ENCODE assay signal across 8 cellular contexts in the genomic region with DNA sequence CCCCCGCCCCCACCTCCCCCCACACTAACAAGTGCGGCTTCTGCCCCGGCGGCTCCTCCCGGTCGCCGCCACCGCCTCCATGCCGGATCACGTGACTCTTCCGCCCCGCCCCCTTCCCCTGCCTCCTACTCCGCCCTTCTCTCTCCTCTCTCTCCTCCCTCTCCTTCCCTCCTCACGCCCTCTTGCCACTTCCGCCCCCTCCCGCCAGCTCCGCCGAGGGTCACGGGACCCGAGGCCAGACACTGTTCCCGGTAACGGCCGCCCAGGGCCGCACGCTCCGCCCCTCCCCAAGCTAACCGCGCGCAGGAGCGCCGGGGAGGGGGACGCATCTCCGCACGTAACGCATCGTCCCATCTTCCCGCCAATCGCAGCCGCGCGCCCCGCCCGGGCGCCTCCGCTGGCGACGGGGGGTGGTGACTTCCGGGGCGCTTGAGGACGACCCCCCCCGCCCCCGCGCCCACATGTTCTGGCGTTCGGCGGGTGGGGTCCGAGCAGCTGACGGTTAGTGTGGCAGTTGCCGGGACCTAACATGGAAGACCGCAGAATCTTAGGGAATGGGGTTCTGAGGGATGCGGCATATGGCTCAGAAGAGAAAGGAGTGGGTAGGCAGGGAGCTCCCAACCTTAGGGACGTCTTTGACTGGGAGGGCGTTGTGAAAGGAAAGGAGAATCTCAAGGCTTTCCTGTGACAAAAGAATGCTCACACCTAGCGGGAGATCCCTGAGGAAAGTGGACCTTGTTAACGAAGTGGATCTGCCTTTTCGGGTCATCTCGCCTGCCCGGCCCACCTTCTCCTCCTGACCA. TPM values are rescaled to one million over a fixed set of nuclear protein-coding genes. Genes with fewer than 3 reads are reported as not detected.
DNase-seq lines count a peak whose midpoint lies in the region; ATAC-seq, FAIRE-seq and TF ChIP-seq lines count a peak whose summit lies in the region.

TSS of gene USP32 (minus strand) at position 92 of the 803 bp plus-strand sequence. CDS start 194 bp downstream, outside the sequence.

- H3K4me3 ChIP-seq in keratinocyte (ENCODE audit: control insufficient read depth in 2 of 3, extremely low read depth in 1 of 3, insufficient read depth in 2 of 3, low read depth in 1 of 3, low read length in 3 of 3), result peak within 1 kb of the TSS; percentile 92 to 97 (median 94)

- H3K36me3 ChIP-seq in keratinocyte (ENCODE audit: control insufficient read depth in 2 of 2, extremely low read depth in 1 of 2, insufficient read depth in 2 of 2, low read length in 2 of 2), result no peaks in the 10 kb centered on the region

- dilution Hi-C loops in keratinocyte (cut with MboI; ENCODE audit: extremely low pct_ligation_motif_present, low sequenced_read_pairs), result no loop called here

- no peaks in the 10 kb centered on the region for H3K9me1 ChIP-seq in keratinocyte (ENCODE audit: control insufficient read depth, extremely low read depth, insufficient read depth, low read length)

- no peak for FAIRE-seq in keratinocyte (lab: Jason Lieb, UNC)

- peaks cover 41% of the 10 kb centered on the region for H3K79me2 ChIP-seq in keratinocyte (ENCODE audit: control insufficient read depth, insufficient read depth, low read length)

- peak; percentile 98 for DNase-seq in AG09319 (ENCODE audit: extremely low read depth, low read depth)
- DNase-seq in NCI-H345 treated with DMSO at 0.1 percent for 48 hours (lab: John Stamatoyannopoulos, UW; ENCODE audit: unreplicated experiment), result peak; percentile 86
- peak; percentile 97 for DNase-seq in cerebellar cortex (ENCODE audit: low spot score)
- DNase-seq in keratinocyte (ENCODE audit: low read depth, low spot score), result peak; percentile 84
- DNase-seq in stimulated activated CD4-positive, alpha-beta T cell treated with anti-CD3 and anti-CD28 coated beads, Interleukin-15, amount 100 ng/mL, for 1 hour (ENCODE audit: low read depth in 1 of 2, low spot score in 1 of 2), result peak; percentile 96

- H3K9me3 ChIP-seq in keratinocyte (ENCODE audit: control insufficient read depth, low read depth, low read length), result no peaks in the 10 kb centered on the region

- in situ Hi-C loops in GM18951 (cut with MboI; ENCODE audit: low sequenced_read_pairs, unreplicated experiment), result no loop called here

- H2AFZ ChIP-seq in keratinocyte (ENCODE audit: control insufficient read depth, low read length), result peak within 1 kb of the TSS; percentile 97

- peak within 1 kb of the TSS; percentile 99 for H3K9ac ChIP-seq in keratinocyte (ENCODE audit: control insufficient read depth, extremely low read depth, insufficient read depth, low read length)

- peak within 1 kb of the TSS; percentile 91 for H3K27ac ChIP-seq in keratinocyte (ENCODE audit: control insufficient read depth, insufficient read depth, low read length)

- TF ChIP-seq POLR2A in GM18951 (IDR thresholded peaks at IDR 0.05; ENCODE audit: extremely low read depth, insufficient read depth, insufficient read length), result peak; percentile 78

- ATAC-seq in HG03196 (IDR thresholded peaks at IDR 0.05; ENCODE audit: unreplicated experiment), result peak; percentile 79
- peak; percentile 91 to 92 for ATAC-seq in activated CD4-positive, CD25-positive, alpha-beta regulatory T cell treated with anti-CD3 and anti-CD28 coated beads, Interleukin-2, amount 50 U/mL, for 24 hours

- no peaks in the 10 kb centered on the region for H3K27me3 ChIP-seq in keratinocyte (ENCODE audit: control insufficient read depth, extremely low read depth, insufficient read depth, low read length)

- H3K4me2 ChIP-seq in keratinocyte (ENCODE audit: control insufficient read depth, extremely low read depth, insufficient read depth, low read depth, low read length), result peak within 1 kb of the TSS; percentile 99

- peaks cover 21% of the 10 kb centered on the region for H3K4me1 ChIP-seq in keratinocyte (ENCODE audit: control insufficient read depth, extremely low read depth, insufficient read depth, low read length)

- no peaks in the 10 kb centered on the region for H4K20me1 ChIP-seq in keratinocyte (ENCODE audit: control insufficient read depth, extremely low read depth, insufficient read depth, low read length)

- TF ChIP-seq CTCF in AG09319 (IDR thresholded peaks at IDR 0.05; ENCODE audit: low read depth, low read length) (no peak; the same call in 1 of the 2 replicates), keratinocyte (optimal IDR thresholded peaks at IDR 0.05 in 1 of 3, IDR thresholded peaks at IDR 0.05 in 1 of 3, conservative IDR thresholded peaks at IDR 0.05 in 1 of 3; ENCODE audit: extremely low read depth in 1 of 3, insufficient read depth in 2 of 3, low read length in 3 of 3) (peak; percentile 18 to 67 (median 18))

RNA-seq across cellular contexts. Expression of gene USP32, which starts in this region (rescaled TPM):
- polyA plus RNA-seq in keratinocyte, result 25.6 to 37.6 TPM (median 33.0 TPM) in 3 replicates
- polyA plus RNA-seq in keratinocyte (2011; ENCODE audit: low read depth), result 44.5 TPM
- polyA plus RNA-seq in keratinocyte (2011; cell fraction: cytosol; rRNA removed), result 22.4 and 33.1 TPM in 2 replicates
- polyA plus RNA-seq in keratinocyte (2011; cell fraction: nucleus; rRNA removed), result 35.2 and 36.1 TPM in 2 replicates
- polyA plus RNA-seq in keratinocyte (2012; ENCODE audit: low replicate concordance), result 28.8 and 36.6 TPM in 2 replicates
- 20.6 to 67.3 TPM (median 25.3 TPM) in 3 replicates for polyA minus RNA-seq in keratinocyte
- 27.0 TPM for polyA minus RNA-seq in keratinocyte (2011; cell fraction: cytosol; rRNA and poly(A)+ RNA removed)
- 35.3 and 86.5 TPM in 2 replicates for polyA minus RNA-seq in keratinocyte (2011; cell fraction: nucleus; rRNA and poly(A)+ RNA removed)

Comparison
In these comparisons a context has a peak if more than half of its experiments do, and no peak if none do; other contexts are left out.
1. Peak in every context shown above with its lines: DNase-seq, ATAC-seq, H3K4me3 ChIP-seq and H3K27ac ChIP-seq.